ENCODE assay signal across 19 cellular contexts in genomic region chr15:94154255-94154654, GRCh38.
A peak's percentile ranks its signal among the peaks of the same experiment; 100 is the strongest.
DNase-seq lines count a peak whose midpoint lies in the region; TF ChIP-seq lines count a peak whose summit lies in the region.
"Had no signal": no experiment of that assay in that cellular context is flagged by ENCODE, and none has a peak within 500 bp of the region (broad histone marks: within the 10 kb centered on the region; RNA-seq: fewer than 3 reads in every experiment).

No MANE protein-coding gene starts in this region.

- H3K36me3 ChIP-seq in A673 (ENCODE audit: insufficient read depth, low read length, poor library complexity, severe bottlenecking) (no peaks in the 10 kb centered on the region), GM06990 (ENCODE audit: control insufficient read depth, insufficient read depth, low read length) (no peaks in the 10 kb centered on the region)
- H3K36me3 ChIP-seq: BLaER1, Peyer's patch had no signal

- no peaks in the 10 kb centered on the region for H3K27me3 ChIP-seq in A673 (replicated peaks; ENCODE audit: insufficient read depth, low read depth, low read length, poor library complexity)
- H3K27me3 ChIP-seq in GM06990 (replicated peaks; ENCODE audit: control insufficient read depth, insufficient read depth, low read length): no peaks in the 10 kb centered on the region
- H3K27me3 ChIP-seq: BLaER1, Peyer's patch had no signal

- CTCF ChIA-PET in A673 (lab: Charles Lee): no interaction called here

- no peaks in the 10 kb centered on the region for H3K9me3 ChIP-seq in A673 (ENCODE audit: low read depth, low read length, poor library complexity, severe bottlenecking)
- H3K9me3 ChIP-seq: BLaER1, Peyer's patch had no signal

- intact Hi-C loops in A673 (cut with micrococcal nuclease; ENCODE audit: unreplicated experiment): no loop called here

- no peak overlapping the region for H3K27ac ChIP-seq in A673 (ENCODE audit: low read depth, low read length, poor library complexity, severe bottlenecking)
- H3K27ac ChIP-seq: BLaER1, Peyer's patch had no signal

- DNase-seq in A673 (ENCODE audit: low spot score) (no peak), GM06990 (ENCODE audit: extremely low read depth, insufficient read length) (no peak), HT-29 (ENCODE audit: low spot score) (peak; percentile 7), endothelial cell (ENCODE audit: low spot score) (no peak), dedifferentiated amniotic fluid mesenchymal stem cell (ENCODE audit: extremely low spot score) (no peak), dermis blood vessel endothelial cell (no peak), AML-193 (lab: John Stamatoyannopoulos, UW) (no peak)
- DNase-seq in stimulated activated CD4-positive, alpha-beta T cell treated with anti-CD3 and anti-CD28 coated beads, Interleukin-15, amount 100 ng/mL, for 24 hours: no peak
- DNase-seq: ACHN, DMS 273 treated with DMSO at 0.1 percent for 48 hours, GF-D8, NCI-H1092, NCI-H2081 treated with DMSO at 0.1 percent for 48 hours, NCI-H510A treated with DMSO at 0.1 percent for 48 hours, NCI-H82, Peyer's patch, SHP77 had no signal

- POLR2A ChIA-PET in A673 (lab: Charles Lee; ENCODE audit: low non-redundant PET): no interaction called here

- H3K4me3 Mint-ChIP-seq in endothelial cell (ENCODE audit: unreplicated experiment): no peak overlapping the region

- H3K4me3 ChIP-seq in A673 (ENCODE audit: low read depth, low read length, poor library complexity, severe bottlenecking): no peak overlapping the region
- H3K4me3 ChIP-seq in GM06990 (replicated peaks; ENCODE audit: low read depth, low read length): no peak overlapping the region
- H3K4me3 ChIP-seq: BLaER1, K562, Peyer's patch had no signal

- H3K4me1 ChIP-seq in A673 (ENCODE audit: insufficient read depth, low read length, poor library complexity, severe bottlenecking): no peaks in the 10 kb centered on the region
- H3K4me1 ChIP-seq: BLaER1, Peyer's patch had no signal

- no TSS peak for BruUV-seq in A673 (replicated peaks; lab: Mats Ljungman, UMichigan)

- no peaks in the 10 kb centered on the region for H3K36me3 Mint-ChIP-seq in endothelial cell (ENCODE audit: low read depth, unreplicated experiment)

- no peak overlapping the region for H3K27ac Mint-ChIP-seq in endothelial cell (ENCODE audit: unreplicated experiment)

- H3K4me1 Mint-ChIP-seq in endothelial cell (ENCODE audit: unreplicated experiment): no peaks in the 10 kb centered on the region

- TF ChIP-seq CTCF in A673 (conservative IDR thresholded peaks at IDR 0.05; ENCODE audit: low read depth, low read length): 0 out of 2 replicates have a peak, but pooled peaks have one; percentile 37
- TF ChIP-seq CTCF in GM06990 (IDR thresholded peaks at IDR 0.05; ENCODE audit: insufficient read depth, low read length, poor library complexity, severe bottlenecking): peak; percentile 5
- peak; percentile 25 for TF ChIP-seq CTCF in endothelial cell (IDR thresholded peaks at IDR 0.05; ENCODE audit: unreplicated experiment)

- no peaks in the 10 kb centered on the region for H3K9me3 Mint-ChIP-seq in endothelial cell (ENCODE audit: unreplicated experiment)

- no peaks in the 10 kb centered on the region for H3K27me3 Mint-ChIP-seq in endothelial cell (ENCODE audit: unreplicated experiment)
